Comparison of ENCODE assay signal across 17 cellular contexts in the genomic region with DNA sequence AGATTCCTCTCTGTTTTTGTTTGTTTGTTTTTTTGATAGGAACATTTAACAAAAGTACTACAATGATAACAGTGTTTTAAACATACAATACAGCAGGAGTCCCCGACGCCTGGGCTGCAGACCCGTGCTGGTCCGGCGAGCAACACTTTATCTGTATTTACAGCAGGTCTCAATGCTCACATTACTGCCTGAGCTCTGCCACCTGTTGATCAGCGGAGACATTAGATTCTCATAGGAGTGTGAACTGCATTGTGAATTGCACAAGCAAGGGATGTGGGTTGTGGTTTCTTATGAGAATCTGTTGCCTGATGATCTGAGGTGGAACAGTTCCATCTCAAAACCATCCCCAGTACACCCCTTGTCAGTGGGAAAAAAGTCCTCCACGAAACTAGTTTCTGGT.
DNase-seq lines count a peak whose midpoint lies in the region; ATAC-seq, FAIRE-seq and TF ChIP-seq lines count a peak whose summit lies in the region.
"Had no signal": no experiment of that assay in that cellular context is flagged by ENCODE, and none has a peak within 500 bp of the region (broad histone marks: within the 10 kb centered on the region; RNA-seq: fewer than 3 reads in every experiment).

No MANE protein-coding gene starts in this region.

- H3K4ac ChIP-seq in H1 (replicated peaks; ENCODE audit: insufficient read length, low read depth, low read length), result no peak overlapping the region

- intact Hi-C loops in lower leg skin (cut with DNase I; ENCODE audit: low total_unique reads), result no loop called here

- H3K9ac ChIP-seq in BLaER1 treated with 17β-estradiol and CSF1 and Interleukin-3, amounts not matched to agents 10 nM and 100 nM, result no peak overlapping the region
- H3K9ac ChIP-seq in H1 (replicated peaks in 1 of 4; ENCODE audit: extremely low read depth in 1 of 4, low read depth in 3 of 4, low read length in 3 of 4), result no peak overlapping the region

- H2BK20ac ChIP-seq in H1 (ENCODE audit: low read length), result no peak overlapping the region

- H4K5ac ChIP-seq in H1 (ENCODE audit: insufficient read length, low read depth, low read length), result no peak overlapping the region

- H3K56ac ChIP-seq in H1 (replicated peaks; ENCODE audit: insufficient read length, low read depth, low read length), result no peak overlapping the region

- no peak overlapping the region for H2BK120ac ChIP-seq in H1 (replicated peaks; ENCODE audit: low read depth, low read length)

- H3K18ac ChIP-seq in H1 (ENCODE audit: extremely low read depth, low read length), result no peak overlapping the region

- H3K27me3 Mint-ChIP-seq in naive thymus-derived CD8-positive, alpha-beta T cell, result no peaks in the 10 kb centered on the region
- H3K27me3 Mint-ChIP-seq: CD4-positive, CD25-positive, alpha-beta regulatory T cell had no signal

- no peak overlapping the region for H2BK5ac ChIP-seq in H1 (ENCODE audit: low read depth, low read length)

- H3K36me3 Mint-ChIP-seq in naive thymus-derived CD8-positive, alpha-beta T cell, result no peaks in the 10 kb centered on the region
- H3K36me3 Mint-ChIP-seq: CD4-positive, CD25-positive, alpha-beta regulatory T cell had no signal

- no peak overlapping the region for H2AFZ ChIP-seq in H1 (ENCODE audit: low read length)

- H3K27me3 ChIP-seq in BLaER1 treated with 17β-estradiol and CSF1 and Interleukin-3, amounts not matched to agents 10 nM and 100 nM, result no peaks in the 10 kb centered on the region
- H3K27me3 ChIP-seq in H1 (replicated peaks in 1 of 4; ENCODE audit: control insufficient read depth in 3 of 4, extremely low read depth in 1 of 4, insufficient read depth in 3 of 4, low read length in 3 of 4), result no peaks in the 10 kb centered on the region
- H3K27me3 ChIP-seq: SJCRH30 had no signal

- FAIRE-seq in H1 (lab: Jason Lieb, UNC), result peak; percentile 55
- FAIRE-seq: GM19239, keratinocyte had no signal

- H3K4me3 ChIP-seq in BLaER1 treated with 17β-estradiol and CSF1 and Interleukin-3, amounts not matched to agents 10 nM and 100 nM, result no peak overlapping the region
- H3K4me3 ChIP-seq in NB4 (ENCODE audit: low read depth, low read length) (no peak overlapping the region), H1 (ENCODE audit: extremely low read depth in 1 of 4, insufficient read depth in 2 of 4, low read depth in 3 of 4, low read length in 4 of 4) (no peak overlapping the region), lower leg skin (ENCODE audit: low read depth, poor library complexity, severe bottlenecking) (no peak overlapping the region)
- H3K4me3 ChIP-seq: SJCRH30 had no signal

- H3K4me3 Mint-ChIP-seq in naive thymus-derived CD8-positive, alpha-beta T cell, result no peak overlapping the region
- H3K4me3 Mint-ChIP-seq: activated T-helper 1 cell treated with anti-CD3 and anti-CD28 coated beads, Interleukin-12 subunit alpha, Interleukin-12 subunit beta, Interleukin-2, Interleukin-4 antibody, amounts not matched to agents 30 ng/mL and 10 ng/mL and 1 ng/mL, durations not matched to agents 14 hours and 24 hours and 36 hours; CD4-positive, CD25-positive, alpha-beta regulatory T cell had no signal

- no peak for TF ChIP-seq EP300 in H1 (IDR thresholded peaks at IDR 0.05; ENCODE audit: borderline replicate concordance in 1 of 2, low read depth in 2 of 2, low read length in 2 of 2)

- POLR2A ChIA-PET in H1 (lab: Charles Lee; ENCODE audit: partially characterized antibody), result interaction anchor here (1.2 kb wide), 1 partner anchor 268 kb away, joined by 4 read pairs; no protein-coding TSS in a partner anchor
- POLR2A ChIA-PET in naive thymus-derived CD8-positive, alpha-beta T cell (lab: Charles Lee), result no interaction called here

- H3K4me1 ChIP-seq in BLaER1 treated with 17β-estradiol and CSF1 and Interleukin-3, amounts not matched to agents 10 nM and 100 nM, result peaks cover 0 to 9% (median 6%) of the 10 kb centered on the region in 10 experiments; a peak in 8 of 20 replicates
- H3K4me1 ChIP-seq in H1 (replicated peaks in 1 of 4; ENCODE audit: control insufficient read depth in 3 of 4, insufficient read depth in 4 of 4, low read length in 3 of 4), result no peaks in the 10 kb centered on the region
- H3K4me1 ChIP-seq: SJCRH30 had no signal

- no peaks in the 10 kb centered on the region for H3K23me2 ChIP-seq in H1 (ENCODE audit: low read depth, low read length)

- peak overlapping the region in 2 of 11 experiments; percentile 13 to 26; a peak in 1 of 22 replicates for H3K27ac ChIP-seq in BLaER1 treated with 17β-estradiol and CSF1 and Interleukin-3, amounts not matched to agents 10 nM and 100 nM
- no peak overlapping the region for H3K27ac ChIP-seq in H1 (ENCODE audit: low read depth, low read length)
- H3K27ac ChIP-seq: SJCRH30 had no signal

- CTCF ChIA-PET in H1 (lab: Charles Lee; ENCODE audit: partially characterized antibody), result no interaction called here

- H4K8ac ChIP-seq in H1 (ENCODE audit: extremely low read depth, insufficient read depth, low read length), result no peak overlapping the region

- TF ChIP-seq POLR2A in NB4 (IDR thresholded peaks at IDR 0.05; ENCODE audit: extremely low read depth, insufficient read length) (no peak), H1 (IDR thresholded peaks at IDR 0.05; ENCODE audit: control extremely low read depth in 1 of 2, low read depth in 2 of 2, low read length in 2 of 2) (no peak), lower leg skin (IDR thresholded peaks at IDR 0.05) (no peak)

- no peaks in the 10 kb centered on the region for H3K79me1 ChIP-seq in H1 (ENCODE audit: low read depth, low read length)

- H4K20me1 ChIP-seq in BLaER1 treated with 17β-estradiol and CSF1 and Interleukin-3, amounts not matched to agents 10 nM and 100 nM, result no peaks in the 10 kb centered on the region
- no peaks in the 10 kb centered on the region for H4K20me1 ChIP-seq in H1 (replicated peaks in 1 of 2; ENCODE audit: control insufficient read depth in 1 of 2, insufficient read depth in 2 of 2, low read length in 2 of 2)

- DNase-seq in NB4 (ENCODE audit: low read depth), result peak; percentile 58
- DNase-seq in H1 (ENCODE audit: low read depth in 1 of 2, low spot score in 2 of 2), result peak in 1 of 2 experiments; percentile 10
- DNase-seq in lower leg skin (ENCODE audit: low spot score in 2 of 2), result no peak
- no peak for DNase-seq in naive thymus-derived CD8-positive, alpha-beta T cell
- no peak for DNase-seq in activated naive CD4-positive, alpha-beta T cell (lab: John Stamatoyannopoulos, UW)
- DNase-seq: activated CD4-positive, alpha-beta T cell treated with anti-CD3 and anti-CD28 coated beads for 4 hours; CD4-positive, CD25-positive, alpha-beta regulatory T cell; GOT3; NCI-H446; right cardiac atrium had no signal

- no peak overlapping the region for H2BK15ac ChIP-seq in H1 (ENCODE audit: low read length)

- ATAC-seq in GM21737 (IDR thresholded peaks at IDR 0.05; ENCODE audit: unreplicated experiment) (peak; percentile 69), HG02763 (IDR thresholded peaks at IDR 0.05; ENCODE audit: unreplicated experiment) (no peak)
- ATAC-seq in naive thymus-derived CD8-positive, alpha-beta T cell, result no peak
- ATAC-seq: right cardiac atrium had no signal

- peak; percentile 46 to 57 for TF ChIP-seq RAD21 in H1 (IDR thresholded peaks at IDR 0.05 in 1 of 2, conservative IDR thresholded peaks at IDR 0.05 in 1 of 2; ENCODE audit: low read depth in 2 of 2, low read length in 2 of 2)

- no peak overlapping the region for H4K91ac ChIP-seq in H1 (replicated peaks; ENCODE audit: insufficient read length, low read length)

- TF ChIP-seq CTCF in NB4 (IDR thresholded peaks at IDR 0.05; ENCODE audit: low read depth, low read length), result no peak
- TF ChIP-seq CTCF in H1 (IDR thresholded peaks at IDR 0.05; ENCODE audit: control extremely low read depth in 1 of 3, insufficient read depth in 1 of 3, low read depth in 1 of 3, low read length in 3 of 3), result 0 out of 4 replicates have a peak, but pooled peaks of 1 of the 3 experiments have one; percentile 7
- no peak for TF ChIP-seq CTCF in lower leg skin (IDR thresholded peaks at IDR 0.05)

- WGBS in H1 (ENCODE audit: extremely low coverage in 1 of 2, insufficient coverage in 1 of 2, insufficient read length in 1 of 2, insufficient replicate concordance in 2 of 2, low coverage in 1 of 2, low lambda C conversion rate in 2 of 2, missing lambda C conversion rate in 1 of 2), 2 experiments, result 84% methylated on average over 7 of the region's 7 CpGs; no CpG with 5 or more reads in 1 of the 2 experiments
- WGBS in lower leg skin, 2 donors, result 55 to 58% methylated on average over 7 of the region's 7 CpGs

- peak overlapping the region in 6 of 11 experiments; percentile 0 to 35 (median 15); a peak in 5 of 22 replicates for H3K4me2 ChIP-seq in BLaER1 treated with 17β-estradiol and CSF1 and Interleukin-3, amounts not matched to agents 10 nM and 100 nM
- no peak overlapping the region for H3K4me2 ChIP-seq in H1 (ENCODE audit: insufficient read depth in 1 of 2, low read depth in 2 of 2, low read length in 2 of 2)

- H3K9me3 Mint-ChIP-seq in naive thymus-derived CD8-positive, alpha-beta T cell, result peaks cover 0 to 15% (median 3%) of the 10 kb centered on the region in 9 donors

- no peak overlapping the region for H3K27ac Mint-ChIP-seq in naive thymus-derived CD8-positive, alpha-beta T cell
- H3K27ac Mint-ChIP-seq: activated T-helper 1 cell treated with anti-CD3 and anti-CD28 coated beads, Interleukin-12 subunit alpha, Interleukin-12 subunit beta, Interleukin-2, Interleukin-4 antibody, amounts not matched to agents 30 ng/mL and 10 ng/mL and 1 ng/mL, durations not matched to agents 14 hours and 24 hours and 36 hours; CD4-positive, CD25-positive, alpha-beta regulatory T cell had no signal

- no peaks in the 10 kb centered on the region for H3K4me1 Mint-ChIP-seq in naive thymus-derived CD8-positive, alpha-beta T cell
- H3K4me1 Mint-ChIP-seq: CD4-positive, CD25-positive, alpha-beta regulatory T cell had no signal

- no peak overlapping the region for H3K14ac ChIP-seq in H1 (ENCODE audit: insufficient read length)

- no peak overlapping the region for H3K23ac ChIP-seq in H1 (ENCODE audit: insufficient read length)

- H2AK5ac ChIP-seq in H1 (ENCODE audit: low read depth, low read length), result no peak overlapping the region

- no peak overlapping the region for H2BK12ac ChIP-seq in H1 (ENCODE audit: low read depth, low read length)

- H3K36me3 ChIP-seq in BLaER1 treated with 17β-estradiol and CSF1 and Interleukin-3, amounts not matched to agents 10 nM and 100 nM, result no peaks in the 10 kb centered on the region
- no peaks in the 10 kb centered on the region for H3K36me3 ChIP-seq in H1 (ENCODE audit: control insufficient read depth in 2 of 4, insufficient read depth in 4 of 4, low read length in 3 of 4)
- H3K36me3 ChIP-seq: SJCRH30 had no signal

- no peaks in the 10 kb centered on the region for H3K9me3 ChIP-seq in BLaER1 treated with 17β-estradiol and CSF1 and Interleukin-3, amounts not matched to agents 10 nM and 100 nM (replicated peaks in 1 of 11)
- H3K9me3 ChIP-seq in H1 (ENCODE audit: insufficient read depth in 2 of 2, low read depth in 1 of 2, low read length in 1 of 2), result no peaks in the 10 kb centered on the region
- H3K9me3 ChIP-seq: SJCRH30 had no signal

- H3K79me2 ChIP-seq in H1 (ENCODE audit: control insufficient read depth in 1 of 2, insufficient read depth in 2 of 2, low read length in 2 of 2), result no peaks in the 10 kb centered on the region

TF ChIP-seq in H1, 55 proteins besides CTCF, POLR2A, EP300 and RAD21 (continues in another document):
- TF ChIP-seq CEBPB (IDR thresholded peaks at IDR 0.05; ENCODE audit: low read depth, low read length) (no peak), TAF7 (optimal IDR thresholded peaks at IDR 0.05; ENCODE audit: borderline replicate concordance, low read depth, low read length) (no peak), CHD1 (IDR thresholded peaks at IDR 0.05; ENCODE audit: low read depth, low read length) (no peak)

Comparison
In these comparisons a context has a peak if more than half of its experiments do, and no peak if none do; other contexts are left out.
1. H3K4me2 ChIP-seq: peak in BLaER1 treated with 17β-estradiol and CSF1 and Interleukin-3, amounts not matched to agents 10 nM and 100 nM (6 of 11); none in H1 (0 of 2).